Comparison of ENCODE assay signal across 8 cellular contexts in the genomic region with DNA sequence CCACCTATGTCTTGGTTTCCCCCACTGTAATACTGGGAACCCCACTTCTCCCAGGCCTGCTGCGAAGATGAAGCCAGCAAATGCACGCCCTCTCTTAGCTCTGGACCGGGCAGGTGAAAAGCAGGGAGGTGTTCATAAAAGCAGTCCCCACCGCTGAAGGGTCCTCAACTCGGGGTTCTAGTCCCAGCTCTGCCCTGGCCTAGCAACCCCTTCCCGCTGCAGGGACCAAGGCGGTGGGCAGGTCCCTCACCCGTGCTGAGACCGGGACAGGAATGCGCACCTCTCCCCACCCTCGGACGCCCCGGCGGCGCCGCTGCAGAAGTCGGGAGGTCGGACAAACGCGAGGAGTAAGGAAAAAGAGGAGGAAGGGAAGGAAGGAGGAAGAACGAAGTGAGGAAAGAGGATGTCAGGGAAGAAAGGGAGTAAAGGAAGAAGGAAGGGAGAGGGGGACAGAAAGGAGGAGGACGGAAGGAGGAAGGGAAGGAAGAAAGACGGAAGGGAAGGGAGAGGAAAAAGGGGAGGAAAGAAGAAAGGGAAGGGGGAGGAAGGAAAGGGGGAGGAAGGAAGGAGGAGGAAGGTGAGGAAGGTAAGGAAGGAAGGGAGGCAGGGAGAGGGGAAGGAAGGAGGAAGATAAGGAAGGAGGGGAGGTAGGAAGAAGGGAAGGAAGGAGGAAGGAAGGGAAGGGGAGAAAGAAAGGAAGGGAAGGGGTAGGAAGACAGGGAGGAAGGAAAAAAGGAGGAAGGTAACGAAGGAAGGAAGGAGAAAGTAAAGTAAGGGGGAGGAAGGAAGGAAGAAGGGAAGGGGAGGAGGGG. TPM values are rescaled to one million over a fixed set of nuclear protein-coding genes. Genes with fewer than 3 reads are reported as not detected.
DNase-seq lines count a peak whose midpoint lies in the region; ATAC-seq, FAIRE-seq and TF ChIP-seq lines count a peak whose summit lies in the region.

No MANE protein-coding gene starts in this region.

- intact Hi-C loops in OCI-LY7 (cut with micrococcal nuclease; ENCODE audit: unreplicated experiment) = loop anchor here (2.0 kb wide), 1 partner anchor 28 kb away; no protein-coding TSS in a partner anchor

- ATAC-seq in HG03175 (IDR thresholded peaks at IDR 0.05; ENCODE audit: unreplicated experiment) = no peak
- ATAC-seq in HG02885 (IDR thresholded peaks at IDR 0.05; ENCODE audit: poor library complexity, unreplicated experiment) = no peak

- POLR2A ChIA-PET in OCI-LY7 (lab: Charles Lee) = interaction anchor here (0.6 kb wide), 1 partner anchor 81 kb away, joined by 3 read pairs; no protein-coding TSS in a partner anchor
- POLR2A ChIA-PET in H1 (lab: Charles Lee; ENCODE audit: partially characterized antibody) = interaction anchor here (0.8 to 1.0 kb wide), 3 partner anchors 10 to 22 kb away, joined by 3 to 4 read pairs (median 3); no protein-coding TSS in a partner anchor

- H3K18ac ChIP-seq in H1 (ENCODE audit: extremely low read depth, low read length) = peak overlapping the region; percentile 34; the same call in 1 of the 2 replicates

- H4K8ac ChIP-seq in H1 (ENCODE audit: extremely low read depth, insufficient read depth, low read length) = no peak overlapping the region

- H3K9ac ChIP-seq in H1 (replicated peaks in 1 of 4; ENCODE audit: extremely low read depth in 1 of 4, low read depth in 3 of 4, low read length in 3 of 4) = peak overlapping the region; percentile 56 to 93 (median 64)
- peak overlapping the region; percentile 69 for H3K9ac ChIP-seq in neural cell (ENCODE audit: low read length)

- BruUV-seq in OCI-LY7 (replicated peaks; lab: Mats Ljungman, UMichigan) = no TSS peak

- no peak overlapping the region for H3K4ac ChIP-seq in H1 (replicated peaks; ENCODE audit: insufficient read length, low read depth, low read length)

- peak overlapping the region; percentile 94; the same call in 1 of the 2 replicates for H2AK5ac ChIP-seq in H1 (ENCODE audit: low read depth, low read length)

- H3K79me2 ChIP-seq in OCI-LY7 (ENCODE audit: insufficient read depth, low read depth, low read length) = peaks cover 63% of the 10 kb centered on the region
- peaks cover 3 to 43% of the 10 kb centered on the region in 2 experiments for H3K79me2 ChIP-seq in H1 (ENCODE audit: control insufficient read depth in 1 of 2, insufficient read depth in 2 of 2, low read length in 2 of 2)
- H3K79me2 ChIP-seq in neural cell (replicated peaks; ENCODE audit: insufficient read depth, low read length) = peaks cover 24% of the 10 kb centered on the region

- H3K27ac ChIP-seq in OCI-LY7 (ENCODE audit: low read depth, low read length, poor library complexity, severe bottlenecking) (peak overlapping the region; percentile 38), H1 (ENCODE audit: low read depth, low read length) (no peak overlapping the region), neural cell (ENCODE audit: low read length) (no peak overlapping the region)

- no peaks in the 10 kb centered on the region for H3K9me2 ChIP-seq in OCI-LY7 (ENCODE audit: insufficient read depth, low read length)
- H3K9me2 ChIP-seq in neural cell (ENCODE audit: insufficient read depth, low read length) = no peaks in the 10 kb centered on the region

- H3K4me1 ChIP-seq in OCI-LY7 (ENCODE audit: insufficient read depth, low read length, poor library complexity, severe bottlenecking) (peaks cover 17% of the 10 kb centered on the region), H1 (replicated peaks in 1 of 4; ENCODE audit: control insufficient read depth in 3 of 4, insufficient read depth in 4 of 4, low read length in 3 of 4) (peaks cover 0 to 5% (median 2%) of the 10 kb centered on the region in 4 experiments; a peak in 3 of 7 replicates)

- H3F3A ChIP-seq in neural cell (ENCODE audit: insufficient read depth, low read length, poor library complexity, severe bottlenecking) = no peaks in the 10 kb centered on the region

- peaks cover 10% of the 10 kb centered on the region; the same call in 1 of the 2 replicates for H3K23me2 ChIP-seq in H1 (ENCODE audit: low read depth, low read length)

- H4K20me1 ChIP-seq in OCI-LY7 (ENCODE audit: insufficient read depth, low read length) (0 out of 2 replicates have a peak, but pooled peaks cover 9% of the 10 kb centered on the region), H1 (replicated peaks in 1 of 2; ENCODE audit: control insufficient read depth in 1 of 2, insufficient read depth in 2 of 2, low read length in 2 of 2) (peaks cover 3 to 13% of the 10 kb centered on the region in 2 experiments), neural cell (ENCODE audit: insufficient read depth) (no peaks in the 10 kb centered on the region)

- no peak overlapping the region for H3K23ac ChIP-seq in H1 (ENCODE audit: insufficient read length)

- H3K27me3 ChIP-seq in H1 (replicated peaks in 1 of 4; ENCODE audit: control insufficient read depth in 3 of 4, extremely low read depth in 1 of 4, insufficient read depth in 3 of 4, low read length in 3 of 4) = no peaks in the 10 kb centered on the region
- H3K27me3 ChIP-seq in neural cell (ENCODE audit: insufficient read depth, low read depth, low read length) = no peaks in the 10 kb centered on the region

- H3K4me2 ChIP-seq in OCI-LY7 (ENCODE audit: low read length) (peak overlapping the region; percentile 92), H1 (ENCODE audit: insufficient read depth in 1 of 2, low read depth in 2 of 2, low read length in 2 of 2) (peak overlapping the region; percentile 98), neural cell (ENCODE audit: low read length) (peak overlapping the region; percentile 71)

- DNase-seq in NCI-H146 (lab: John Stamatoyannopoulos, UW) (peak; percentile 16), NCI-H146 treated with DMSO at 0.1 percent for 48 hours (lab: John Stamatoyannopoulos, UW; ENCODE audit: unreplicated experiment) (no peak), OCI-LY7 (ENCODE audit: low spot score) (no peak), H1 (ENCODE audit: low read depth in 1 of 2, low spot score in 2 of 2) (no peak)
- no peak for DNase-seq in activated CD4-positive, CD25-positive, alpha-beta regulatory T cell treated with anti-CD3 and anti-CD28 coated beads, Interleukin-2, amount 50 U/mL, for 72 hours

- no peak overlapping the region for H3K14ac ChIP-seq in H1 (ENCODE audit: insufficient read length)

- FAIRE-seq in H1 (lab: Jason Lieb, UNC) = no peak

- TF ChIP-seq CTCF in OCI-LY7 (conservative IDR thresholded peaks at IDR 0.05; ENCODE audit: low read length) (no peak), H1 (IDR thresholded peaks at IDR 0.05; ENCODE audit: control extremely low read depth in 1 of 3, insufficient read depth in 1 of 3, low read depth in 1 of 3, low read length in 3 of 3) (no peak), neural cell (IDR thresholded peaks at IDR 0.05; ENCODE audit: poor library complexity, severe bottlenecking) (no peak)

- H3K9me3 ChIP-seq in OCI-LY7 (ENCODE audit: low read length) = no peaks in the 10 kb centered on the region
- H3K9me3 ChIP-seq in H1 (ENCODE audit: insufficient read depth in 2 of 2, low read depth in 1 of 2, low read length in 1 of 2) = no peaks in the 10 kb centered on the region
- no peaks in the 10 kb centered on the region for H3K9me3 ChIP-seq in neural cell (ENCODE audit: low read length)

- no peak overlapping the region for H3K56ac ChIP-seq in H1 (replicated peaks; ENCODE audit: insufficient read length, low read depth, low read length)

- H2BK120ac ChIP-seq in H1 (replicated peaks; ENCODE audit: low read depth, low read length) = no peak overlapping the region

- H3K36me3 ChIP-seq in OCI-LY7 (ENCODE audit: insufficient read depth, low read length) = peaks cover 48% of the 10 kb centered on the region
- peaks cover 3 to 22% (median 18%) of the 10 kb centered on the region in 4 experiments; a peak in 6 of 8 replicates for H3K36me3 ChIP-seq in H1 (ENCODE audit: control insufficient read depth in 2 of 4, insufficient read depth in 4 of 4, low read length in 3 of 4)
- no peaks in the 10 kb centered on the region for H3K36me3 ChIP-seq in neural cell (ENCODE audit: insufficient read depth, low read length)

- TF ChIP-seq EP300 in H1 (IDR thresholded peaks at IDR 0.05; ENCODE audit: borderline replicate concordance in 1 of 2, low read depth in 2 of 2, low read length in 2 of 2) (no peak), neural cell (conservative IDR thresholded peaks at IDR 0.05; ENCODE audit: poor library complexity, severe bottlenecking) (no peak)

- no peak overlapping the region for H2AFZ ChIP-seq in OCI-LY7 (ENCODE audit: low read length)
- H2AFZ ChIP-seq in H1 (ENCODE audit: low read length) = 0 out of 2 replicates have a peak overlapping the region, but pooled peaks have one; percentile 31
- H2AFZ ChIP-seq in neural cell (ENCODE audit: low read depth, low read length) = peak overlapping the region; percentile 41

- CTCF ChIA-PET in OCI-LY7 (lab: Charles Lee; ENCODE audit: unreplicated experiment) = interaction anchor here (0.9 kb wide), 1 partner anchor 23 kb away, joined by 3 read pairs; no protein-coding TSS in a partner anchor
- CTCF ChIA-PET in H1 (lab: Charles Lee; ENCODE audit: partially characterized antibody) = interaction anchor here (0.6 to 1.0 kb wide), 2 partner anchors 14 to 781 kb away, joined by 3 read pairs; no protein-coding TSS in a partner anchor

- H3K79me1 ChIP-seq in H1 (ENCODE audit: low read depth, low read length) = peaks cover 19% of the 10 kb centered on the region

- WGBS in H1 (ENCODE audit: extremely low coverage in 1 of 2, insufficient coverage in 1 of 2, insufficient read length in 1 of 2, insufficient replicate concordance in 2 of 2, low coverage in 1 of 2, low lambda C conversion rate in 2 of 2, missing lambda C conversion rate in 1 of 2), 2 experiments = 4 to 60% methylated on average over 1 to 24 of the region's 24 CpGs

- no peak overlapping the region for H2BK20ac ChIP-seq in H1 (ENCODE audit: low read length)

- H2BK5ac ChIP-seq in H1 (ENCODE audit: low read depth, low read length) = peak overlapping the region; percentile 54; the same call in 1 of the 2 replicates

- TF ChIP-seq POLR2A in H1 (IDR thresholded peaks at IDR 0.05; ENCODE audit: control extremely low read depth in 1 of 2, low read depth in 2 of 2, low read length in 2 of 2) = no peak

- H3K4me3 ChIP-seq in OCI-LY7 (ENCODE audit: low read depth, low read length, poor library complexity, severe bottlenecking) = peak overlapping the region; percentile 81
- peak overlapping the region; percentile 74 to 86 (median 80) for H3K4me3 ChIP-seq in H1 (ENCODE audit: extremely low read depth in 1 of 4, insufficient read depth in 2 of 4, low read depth in 3 of 4, low read length in 4 of 4)
- H3K4me3 ChIP-seq in neural cell (ENCODE audit: low read length) = peak overlapping the region; percentile 80

- TF ChIP-seq RAD21 in H1 (IDR thresholded peaks at IDR 0.05 in 1 of 2, conservative IDR thresholded peaks at IDR 0.05 in 1 of 2; ENCODE audit: low read depth in 2 of 2, low read length in 2 of 2) (no peak), neural cell (conservative IDR thresholded peaks at IDR 0.05) (no peak)

- peak overlapping the region; percentile 92; the same call in 1 of the 2 replicates for H2BK12ac ChIP-seq in H1 (ENCODE audit: low read depth, low read length)

- no peak overlapping the region for H4K91ac ChIP-seq in H1 (replicated peaks; ENCODE audit: insufficient read length, low read length)

- 0 out of 2 replicates have a peak overlapping the region, but pooled peaks have one; percentile 25 for H2BK15ac ChIP-seq in H1 (ENCODE audit: low read length)

- no peak overlapping the region for H4K5ac ChIP-seq in H1 (ENCODE audit: insufficient read length, low read depth, low read length)

RNA-seq across cellular contexts. Expression of gene SPRING1, which starts 0.7 kb away (rescaled TPM):
- 51.2 and 75.5 TPM in 2 replicates for total RNA-seq in OCI-LY7 (2014; rRNA removed; shearing (Covaris generic))
- 65.1 and 70.3 TPM in 2 replicates for total RNA-seq in OCI-LY7 (2022)
- 46.5 and 50.2 TPM in 2 replicates for total RNA-seq in H1 (2021; fragmentation: NEBNext Ultra II Directional; extraction: Animal tissue kit (Norgen Biotek cat#: 25700))
- polyA plus RNA-seq in H1 (2011; rRNA removed) = 14.3 and 17.2 TPM in 2 replicates
- polyA plus RNA-seq in H1 (2011; cell fraction: cytosol; rRNA removed) = 18.3 TPM
- polyA plus RNA-seq in H1 (2011; cell fraction: nucleus; rRNA removed) = 14.6 TPM
- 18.5 to 23.3 TPM (median 20.4 TPM) in 4 replicates for polyA plus RNA-seq in H1 (2012, experiment 1 of 2)
- polyA plus RNA-seq in H1 (2012, experiment 2 of 2) = 8.8 TPM
- 16.6 TPM for polyA plus RNA-seq in H1 (2013, experiment 1 of 2)
- polyA plus RNA-seq in H1 (2013, experiment 2 of 2) = 19.0 TPM
- 25.6 and 31.6 TPM in 2 replicates for polyA minus RNA-seq in H1 (2011; rRNA and poly(A)+ RNA removed)
- 25.5 TPM for polyA minus RNA-seq in H1 (2011; cell fraction: cytosol; rRNA and poly(A)+ RNA removed)
- 11.8 TPM for polyA minus RNA-seq in H1 (2011; cell fraction: nucleus; rRNA and poly(A)+ RNA removed)
- polyA plus RNA-seq in neural cell = 40.0 and 48.1 TPM in 2 replicates
- 85.3 and 93.5 TPM in 2 replicates for polyA minus RNA-seq in neural cell

RNA-seq across cellular contexts. Expression of gene RNFT2, which starts 0.9 kb away (rescaled TPM):
- 34.3 and 40.2 TPM in 2 replicates for total RNA-seq in OCI-LY7 (2014; rRNA removed; shearing (Covaris generic))
- total RNA-seq in OCI-LY7 (2022) = 62.2 and 74.3 TPM in 2 replicates
- 32.0 and 33.1 TPM in 2 replicates for total RNA-seq in H1 (2021; fragmentation: NEBNext Ultra II Directional; extraction: Animal tissue kit (Norgen Biotek cat#: 25700))
- polyA plus RNA-seq in H1 (2011; rRNA removed) = 12.7 and 14.2 TPM in 2 replicates
- polyA plus RNA-seq in H1 (2011; cell fraction: cytosol; rRNA removed) = 11.8 TPM
- 19.3 TPM for polyA plus RNA-seq in H1 (2011; cell fraction: nucleus; rRNA removed)
- polyA plus RNA-seq in H1 (2012, experiment 1 of 2) = 12.0 to 17.0 TPM (median 16.3 TPM) in 4 replicates
- polyA plus RNA-seq in H1 (2012, experiment 2 of 2) = 9.3 TPM
- 20.4 TPM for polyA plus RNA-seq in H1 (2013, experiment 1 of 2)
- 23.9 TPM for polyA plus RNA-seq in H1 (2013, experiment 2 of 2)
- 43.1 and 51.7 TPM in 2 replicates for polyA minus RNA-seq in H1 (2011; rRNA and poly(A)+ RNA removed)
- polyA minus RNA-seq in H1 (2011; cell fraction: cytosol; rRNA and poly(A)+ RNA removed) = 20.1 TPM
- 31.8 TPM for polyA minus RNA-seq in H1 (2011; cell fraction: nucleus; rRNA and poly(A)+ RNA removed)
- polyA plus RNA-seq in neural cell = 18.5 and 20.6 TPM in 2 replicates
- polyA minus RNA-seq in neural cell = 53.6 and 59.6 TPM in 2 replicates
